In the genomic region with DNA sequence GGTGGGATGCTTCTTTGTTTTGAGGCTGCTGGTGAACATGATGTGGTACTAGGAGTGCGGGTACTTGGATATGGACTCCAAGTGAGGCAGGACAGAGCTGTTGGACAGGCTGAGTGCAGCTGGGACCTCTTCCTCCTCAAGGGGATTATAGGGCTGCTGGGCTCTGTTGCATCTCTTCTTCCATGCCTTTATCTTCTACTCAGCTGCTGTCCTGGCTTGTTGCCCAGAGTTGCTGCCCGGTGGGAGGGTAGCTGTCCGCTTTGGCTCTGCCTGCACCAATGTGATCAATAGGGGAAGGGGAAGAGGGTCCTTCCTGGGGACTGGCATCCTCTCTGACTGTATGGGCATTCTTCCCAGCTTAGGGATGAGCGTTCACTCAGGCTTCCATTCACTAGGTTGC, we compare ENCODE assay signal across 24 cellular contexts.
DNase-seq lines count a peak whose midpoint lies in the region; ATAC-seq lines count a peak whose summit lies in the region.
"Had no signal": no experiment of that assay in that cellular context is flagged by ENCODE, and none has a peak within 500 bp of the region (broad histone marks: within the 10 kb centered on the region; RNA-seq: fewer than 3 reads in every experiment).

No MANE protein-coding gene starts in this region.

- H3K4me3 ChIP-seq in SJCRH30 = no peak overlapping the region
- H3K4me3 ChIP-seq: BLaER1 treated with 17β-estradiol and CSF1 and Interleukin-3, amounts not matched to agents 10 nM and 100 nM; GM12878; Peyer's patch; SK-N-MC had no signal

- H3K4me1 ChIP-seq in SJCRH30 = peaks cover 3% of the 10 kb centered on the region
- H3K4me1 ChIP-seq: BLaER1 treated with 17β-estradiol and CSF1 and Interleukin-3, amounts not matched to agents 10 nM and 100 nM; Peyer's patch had no signal

- H3K9me3 ChIP-seq in SJCRH30 (replicated peaks) = no peaks in the 10 kb centered on the region
- H3K9me3 ChIP-seq: BLaER1 treated with 17β-estradiol and CSF1 and Interleukin-3, amounts not matched to agents 10 nM and 100 nM; Peyer's patch had no signal

- H3K36me3 ChIP-seq in SJCRH30 = no peaks in the 10 kb centered on the region
- H3K36me3 ChIP-seq: BLaER1 treated with 17β-estradiol and CSF1 and Interleukin-3, amounts not matched to agents 10 nM and 100 nM; Peyer's patch had no signal

- H3K27ac ChIP-seq in SJCRH30 = no peak overlapping the region
- H3K27ac ChIP-seq: BLaER1 treated with 17β-estradiol and CSF1 and Interleukin-3, amounts not matched to agents 10 nM and 100 nM; Peyer's patch; SK-N-MC had no signal

- H3K27me3 ChIP-seq in SJCRH30 = no peaks in the 10 kb centered on the region
- H3K27me3 ChIP-seq: BLaER1 treated with 17β-estradiol and CSF1 and Interleukin-3, amounts not matched to agents 10 nM and 100 nM; Peyer's patch had no signal

- ATAC-seq in GM18868 (IDR thresholded peaks at IDR 0.05; ENCODE audit: unreplicated experiment) (no peak), GM21825 (IDR thresholded peaks at IDR 0.05; ENCODE audit: unreplicated experiment) (no peak)
- ATAC-seq: GM12878 had no signal

- DNase-seq in NCI-H524 (lab: John Stamatoyannopoulos, UW) (peak; percentile 3 to 43), NCI-H524 treated with DMSO at 0.1 percent for 48 hours (lab: John Stamatoyannopoulos, UW) (no peak), NCI-H345 (lab: John Stamatoyannopoulos, UW) (peak; percentile 52), SJCRH30 (peak; percentile 53 to 57), NCI-H1694 (lab: John Stamatoyannopoulos, UW) (no peak)
- DNase-seq: CD4-positive, alpha-beta T cell; COR-L47; DMS79; EL; GDM1; HCEC 1CT; KG1; NCI-H1048; NCI-H1436; NCI-H187 treated with DMSO at 0.1 percent for 48 hours; NCI-H2171 treated with DMSO at 0.1 percent for 48 hours; NCI-H774; SHP77 treated with DMSO at 0.1 percent for 48 hours had no signal

Comparison
In these comparisons a context has a peak if more than half of its experiments do, and no peak if none do; other contexts are left out.
1. DNase-seq: peak in NCI-H524 (2 of 2), NCI-H345 (single experiment) and SJCRH30 (2 of 2); none in NCI-H524 treated with DMSO at 0.1 percent for 48 hours (single experiment) and NCI-H1694 (single experiment).